In genomic region chr3:186382217-186382885, GRCh38 we compare ENCODE assay signal across 18 cellular contexts. TPM values are rescaled to one million over a fixed set of nuclear protein-coding genes. Genes with fewer than 3 reads are reported as not detected.
DNase-seq lines count a peak whose midpoint lies in the region; ATAC-seq and TF ChIP-seq lines count a peak whose summit lies in the region.
"Had no signal": no experiment of that assay in that cellular context is flagged by ENCODE, and none has a peak within 500 bp of the region (broad histone marks: within the 10 kb centered on the region; RNA-seq: fewer than 3 reads in every experiment).

No MANE protein-coding gene starts in this region.

- no peak overlapping the region for H3K9ac ChIP-seq in rectal smooth muscle tissue (ENCODE audit: low read length)

- WGBS in esophagus muscularis mucosa: 64% methylated on average over 6 of the region's 6 CpGs

- TF ChIP-seq EP300 in esophagus muscularis mucosa (IDR thresholded peaks at IDR 0.05): no peak

- peak; percentile 55 for ATAC-seq in HG03175 (IDR thresholded peaks at IDR 0.05; ENCODE audit: unreplicated experiment)
- ATAC-seq: activated CD8-positive, alpha-beta T cell treated with anti-CD3 and anti-CD28 coated beads, Interleukin-2, amount 10 ng/mL, durations not matched to agents 7 days and 5 days; HCT116 had no signal

- H3K9me3 ChIP-seq in esophagus muscularis mucosa: no peaks in the 10 kb centered on the region
- H3K9me3 ChIP-seq: gastrocnemius medialis, upper lobe of left lung had no signal

- TF ChIP-seq POLR2A in esophagus muscularis mucosa (IDR thresholded peaks at IDR 0.05; ENCODE audit: low read depth): no peak

- H3K36me3 ChIP-seq in esophagus muscularis mucosa: no peaks in the 10 kb centered on the region
- no peaks in the 10 kb centered on the region for H3K36me3 ChIP-seq in rectal smooth muscle tissue (ENCODE audit: control insufficient read depth, insufficient read depth, low read length)
- H3K36me3 ChIP-seq: gastrocnemius medialis, spleen, upper lobe of left lung had no signal

- H3K4me3 ChIP-seq in esophagus muscularis mucosa: no peak overlapping the region
- H3K4me3 ChIP-seq in rectal smooth muscle tissue (ENCODE audit: low read length): no peak overlapping the region
- H3K4me3 ChIP-seq: spleen had no signal

- intact Hi-C loops in esophagus muscularis mucosa (cut with DNase I): no loop called here

- no peaks in the 10 kb centered on the region for H3K27me3 ChIP-seq in esophagus muscularis mucosa
- H3K27me3 ChIP-seq in rectal smooth muscle tissue (ENCODE audit: control insufficient read depth, insufficient read depth, low read length): no peaks in the 10 kb centered on the region
- H3K27me3 ChIP-seq: gastrocnemius medialis, spleen, upper lobe of left lung had no signal

- peaks cover 22 to 34% (median 31%) of the 10 kb centered on the region in 4 donors for H3K4me1 ChIP-seq in esophagus muscularis mucosa
- peaks cover 5% of the 10 kb centered on the region for H3K4me1 ChIP-seq in rectal smooth muscle tissue (ENCODE audit: control insufficient read depth, insufficient read depth, low read length)

- H3K27ac ChIP-seq in esophagus muscularis mucosa (replicated peaks in 1 of 4) (peak overlapping the region; percentile 34 to 66 (median 54)), rectal smooth muscle tissue (ENCODE audit: low read depth, low read length) (peak overlapping the region; percentile 33)
- H3K27ac ChIP-seq: HL-60, spleen had no signal

- DNase-seq in NCI-H146 (lab: John Stamatoyannopoulos, UW): peak; percentile 18
- DNase-seq in NCI-H146 treated with DMSO at 0.1 percent for 48 hours (lab: John Stamatoyannopoulos, UW; ENCODE audit: unreplicated experiment): no peak
- DNase-seq in esophagus muscularis mucosa (ENCODE audit: extremely low spot score): no peak
- DNase-seq in epidermal melanocyte (ENCODE audit: insufficient read length, low spot score): no peak
- DNase-seq in H4 (ENCODE audit: low spot score): no peak
- DNase-seq in NCI-H2196 (lab: John Stamatoyannopoulos, UW; ENCODE audit: unreplicated experiment): no peak
- DNase-seq: activated CD8-positive, alpha-beta T cell treated with anti-CD3 and anti-CD28 coated beads, Interleukin-2, amount 10 ng/mL, durations not matched to agents 7 days and 5 days; activated effector memory CD4-positive, alpha-beta T cell treated with Interleukin-2 at 50 U/mL for 16 hours; gastrocnemius medialis; NCI-H187; NCI-H526; spleen; stimulated activated naive CD4-positive, alpha-beta T cell; upper lobe of left lung had no signal

- TF ChIP-seq CTCF in esophagus muscularis mucosa (IDR thresholded peaks at IDR 0.05): no peak

RNA-seq across cellular contexts. Expression of gene DGKG, which starts 20.3 kb away (rescaled TPM):
- total RNA-seq in esophagus muscularis mucosa: 100 to 1,000 TPM in 2 of 4 donors, 10 to 100 TPM in 2; 75.0 to 169 (median 104) TPM
- 18.4 and 26.1 TPM in 2 replicates for total RNA-seq in H4 (2014; rRNA removed; shearing (Covaris generic))
